ENCODE assay signal across 8 cellular contexts in the genomic region with DNA sequence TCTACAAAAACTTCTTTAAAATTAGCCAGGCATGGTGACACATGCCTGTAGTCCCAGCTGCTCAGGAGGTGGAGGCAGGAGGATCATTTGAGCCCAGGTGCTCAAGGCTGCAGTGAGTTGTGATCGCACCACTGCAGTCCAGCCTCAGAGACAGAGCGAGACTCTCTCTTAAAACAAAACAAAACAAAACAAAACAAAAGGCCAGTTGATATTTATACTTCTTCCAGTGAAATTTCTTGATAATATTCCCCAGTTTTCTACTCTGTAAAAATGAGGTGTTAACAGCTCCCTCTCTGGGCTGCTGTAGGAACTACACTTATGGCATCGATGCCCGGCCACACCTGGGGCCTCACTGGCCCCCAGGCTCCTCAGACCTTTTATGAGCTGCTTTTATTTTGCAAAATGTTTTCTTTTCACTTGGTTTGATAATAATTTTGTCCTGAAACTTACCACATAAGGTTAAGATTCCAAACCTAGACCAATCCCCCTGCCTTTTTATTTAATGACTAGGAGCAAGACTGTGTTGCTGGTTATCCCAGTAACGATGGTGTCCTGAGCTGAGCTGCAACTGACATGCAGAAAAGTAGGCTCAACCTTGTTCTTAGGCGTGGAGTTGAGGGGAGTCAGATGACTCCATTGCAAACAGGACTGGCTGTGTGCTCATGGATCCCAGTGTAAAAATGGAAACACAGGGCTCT. TPM values are rescaled to one million over a fixed set of nuclear protein-coding genes. Genes with fewer than 3 reads are reported as not detected.
DNase-seq lines count a peak whose midpoint lies in the region; ATAC-seq, FAIRE-seq and TF ChIP-seq lines count a peak whose summit lies in the region.

No MANE protein-coding gene starts in this region.

- peak overlapping the region; percentile 32 for H3K4me2 ChIP-seq in keratinocyte (ENCODE audit: control insufficient read depth, extremely low read depth, insufficient read depth, low read depth, low read length)

- peaks cover 12% of the 10 kb centered on the region for H3K79me2 ChIP-seq in keratinocyte (ENCODE audit: control insufficient read depth, insufficient read depth, low read length)

- no peaks in the 10 kb centered on the region; the same call in 1 of the 2 replicates for H3K36me3 ChIP-seq in SJCRH30
- H3K36me3 ChIP-seq in keratinocyte (ENCODE audit: control insufficient read depth in 2 of 2, extremely low read depth in 1 of 2, insufficient read depth in 2 of 2, low read length in 2 of 2): peaks cover 2 to 19% of the 10 kb centered on the region in 2 experiments

- peak overlapping the region; percentile 38; the same call in 1 of the 2 replicates for H3K27ac ChIP-seq in SJCRH30
- peak overlapping the region; percentile 40 for H3K27ac ChIP-seq in keratinocyte (ENCODE audit: control insufficient read depth, insufficient read depth, low read length)

- ATAC-seq in GM21717 (IDR thresholded peaks at IDR 0.05; ENCODE audit: unreplicated experiment) (no peak), HG03135 (IDR thresholded peaks at IDR 0.05; ENCODE audit: unreplicated experiment) (no peak)

- H3K27me3 ChIP-seq in SJCRH30: no peaks in the 10 kb centered on the region
- no peaks in the 10 kb centered on the region for H3K27me3 ChIP-seq in keratinocyte (ENCODE audit: control insufficient read depth, extremely low read depth, insufficient read depth, low read length)

- no peak overlapping the region for H2AFZ ChIP-seq in keratinocyte (ENCODE audit: control insufficient read depth, low read length)

- no peak overlapping the region for H3K9ac ChIP-seq in keratinocyte (ENCODE audit: control insufficient read depth, extremely low read depth, insufficient read depth, low read length)

- dilution Hi-C loops in keratinocyte (cut with MboI; ENCODE audit: extremely low pct_ligation_motif_present, low sequenced_read_pairs): no loop called here

- H3K9me3 ChIP-seq in SJCRH30 (replicated peaks) (no peaks in the 10 kb centered on the region), keratinocyte (ENCODE audit: control insufficient read depth, low read depth, low read length) (no peaks in the 10 kb centered on the region)

- H3K4me1 ChIP-seq in SJCRH30: peaks cover 16% of the 10 kb centered on the region; the same call in 1 of the 2 replicates
- peaks cover 17% of the 10 kb centered on the region for H3K4me1 ChIP-seq in keratinocyte (ENCODE audit: control insufficient read depth, extremely low read depth, insufficient read depth, low read length)

- no peak for FAIRE-seq in keratinocyte (lab: Jason Lieb, UNC)

- peaks cover 2% of the 10 kb centered on the region for H4K20me1 ChIP-seq in keratinocyte (ENCODE audit: control insufficient read depth, extremely low read depth, insufficient read depth, low read length)

- DNase-seq in AG08396 (ENCODE audit: low spot score): peak; percentile 72
- DNase-seq in SJCRH30: peak; percentile 28 to 70
- DNase-seq in astrocyte of the spinal cord (ENCODE audit: low read depth, low spot score): peak; percentile 50
- no peak for DNase-seq in keratinocyte (ENCODE audit: low read depth, low spot score)
- peak; percentile 64 for DNase-seq in stimulated activated CD8-positive, alpha-beta memory T cell treated with anti-CD3 and anti-CD28 coated beads, Interleukin-4, amount 100 ng/mL, for 48 hours

- no peaks in the 10 kb centered on the region for H3K9me1 ChIP-seq in keratinocyte (ENCODE audit: control insufficient read depth, extremely low read depth, insufficient read depth, low read length)

- H3K4me3 ChIP-seq in GM12875 (ENCODE audit: low read depth, low read length) (no peak overlapping the region), SJCRH30 (no peak overlapping the region), astrocyte of the spinal cord (ENCODE audit: low read depth, low read length) (no peak overlapping the region), keratinocyte (ENCODE audit: control insufficient read depth in 2 of 3, extremely low read depth in 1 of 3, insufficient read depth in 2 of 3, low read depth in 1 of 3, low read length in 3 of 3) (no peak overlapping the region)

- TF ChIP-seq CTCF in GM12875 (IDR thresholded peaks at IDR 0.05; ENCODE audit: borderline replicate concordance, insufficient read depth, low read depth, low read length) (peak; percentile 70), astrocyte of the spinal cord (IDR thresholded peaks at IDR 0.05; ENCODE audit: low read depth, low read length) (peak; percentile 81), keratinocyte (optimal IDR thresholded peaks at IDR 0.05 in 1 of 3, IDR thresholded peaks at IDR 0.05 in 1 of 3, conservative IDR thresholded peaks at IDR 0.05 in 1 of 3; ENCODE audit: extremely low read depth in 1 of 3, insufficient read depth in 2 of 3, low read length in 3 of 3) (peak; percentile 61 to 85 (median 73))

- in situ Hi-C loops in astrocyte of the spinal cord (cut with HindIII; ENCODE audit: low sequenced_read_pairs): no loop called here

RNA-seq across cellular contexts. Expression of gene MAPK8IP3, which starts 17.6 kb away (rescaled TPM):
- total RNA-seq in SJCRH30 (2014; rRNA removed; shearing (Covaris generic)): 24.7 and 34.7 TPM in 2 replicates
- 8.3 to 23.3 TPM (median 11.7 TPM) in 3 replicates for polyA plus RNA-seq in keratinocyte
- 12.2 TPM for polyA plus RNA-seq in keratinocyte (2011; ENCODE audit: low read depth)
- polyA plus RNA-seq in keratinocyte (2011; cell fraction: cytosol; rRNA removed): 1.7 and 4.2 TPM in 2 replicates
- 77.9 and 107 TPM in 2 replicates for polyA plus RNA-seq in keratinocyte (2011; cell fraction: nucleus; rRNA removed)
- polyA plus RNA-seq in keratinocyte (2012; ENCODE audit: low replicate concordance): 16.0 and 18.7 TPM in 2 replicates
- 22.4 to 33.9 TPM (median 28.8 TPM) in 3 replicates for polyA minus RNA-seq in keratinocyte
- polyA minus RNA-seq in keratinocyte (2011; cell fraction: cytosol; rRNA and poly(A)+ RNA removed): 13.6 TPM
- polyA minus RNA-seq in keratinocyte (2011; cell fraction: nucleus; rRNA and poly(A)+ RNA removed): 35.7 and 44.6 TPM in 2 replicates

RNA-seq across cellular contexts. Expression of gene JPT2, which starts 45.5 kb away (rescaled TPM):
- total RNA-seq in SJCRH30 (2014; rRNA removed; shearing (Covaris generic)): 83.4 and 87.4 TPM in 2 replicates
- 108 to 198 TPM (median 166 TPM) in 3 replicates for polyA plus RNA-seq in keratinocyte
- 134 TPM for polyA plus RNA-seq in keratinocyte (2011; ENCODE audit: low read depth)
- 92.6 and 124 TPM in 2 replicates for polyA plus RNA-seq in keratinocyte (2011; cell fraction: cytosol; rRNA removed)
- polyA plus RNA-seq in keratinocyte (2011; cell fraction: nucleus; rRNA removed): 76.0 and 90.7 TPM in 2 replicates
- 46.4 and 131 TPM in 2 replicates for polyA plus RNA-seq in keratinocyte (2012; ENCODE audit: low replicate concordance)
- polyA minus RNA-seq in keratinocyte: 67.2 to 91.0 TPM (median 76.4 TPM) in 3 replicates
- 88.4 TPM for polyA minus RNA-seq in keratinocyte (2011; cell fraction: cytosol; rRNA and poly(A)+ RNA removed)
- 33.7 and 62.7 TPM in 2 replicates for polyA minus RNA-seq in keratinocyte (2011; cell fraction: nucleus; rRNA and poly(A)+ RNA removed)

RNA-seq across cellular contexts. Expression of gene NME3, which starts 47.7 kb away (rescaled TPM):
- 1.2 and 1.6 TPM in 2 replicates for total RNA-seq in SJCRH30 (2014; rRNA removed; shearing (Covaris generic))
- polyA plus RNA-seq in keratinocyte: 9.8 to 32.7 TPM (median 10.1 TPM) in 3 replicates
- polyA plus RNA-seq in keratinocyte (2011; ENCODE audit: low read depth): 23.5 TPM
- polyA plus RNA-seq in keratinocyte (2011; cell fraction: cytosol; rRNA removed): 5.8 and 20.4 TPM in 2 replicates
- polyA plus RNA-seq in keratinocyte (2011; cell fraction: nucleus; rRNA removed): 32.0 and 47.3 TPM in 2 replicates
- 22.5 and 26.7 TPM in 2 replicates for polyA plus RNA-seq in keratinocyte (2012; ENCODE audit: low replicate concordance)
- polyA minus RNA-seq in keratinocyte: 2.3 to 4.5 TPM (median 2.5 TPM) in 3 replicates
- polyA minus RNA-seq in keratinocyte (2011; cell fraction: cytosol; rRNA and poly(A)+ RNA removed): 34.9 TPM
- 5.4 and 9.2 TPM in 2 replicates for polyA minus RNA-seq in keratinocyte (2011; cell fraction: nucleus; rRNA and poly(A)+ RNA removed)

RNA-seq across cellular contexts. Expression of gene EME2, which starts 49.0 kb away (rescaled TPM):
- total RNA-seq in SJCRH30 (2014; rRNA removed; shearing (Covaris generic)): 3.6 and 5.2 TPM in 2 replicates
- 6.3 to 19.3 TPM (median 7.6 TPM) in 3 replicates for polyA plus RNA-seq in keratinocyte
- 1.2 TPM for polyA plus RNA-seq in keratinocyte (2011; ENCODE audit: low read depth)
- 3.6 and 6.8 TPM in 2 replicates for polyA plus RNA-seq in keratinocyte (2011; cell fraction: cytosol; rRNA removed)
- polyA plus RNA-seq in keratinocyte (2011; cell fraction: nucleus; rRNA removed): 51.2 and 73.5 TPM in 2 replicates
- 3.9 and 6.8 TPM in 2 replicates for polyA plus RNA-seq in keratinocyte (2012; ENCODE audit: low replicate concordance)
- 4.5 to 6.7 TPM (median 5.7 TPM) in 3 replicates for polyA minus RNA-seq in keratinocyte
- polyA minus RNA-seq in keratinocyte (2011; cell fraction: cytosol; rRNA and poly(A)+ RNA removed): 11.9 TPM
- 22.3 and 23.7 TPM in 2 replicates for polyA minus RNA-seq in keratinocyte (2011; cell fraction: nucleus; rRNA and poly(A)+ RNA removed)

RNA-seq across cellular contexts. Expression of gene MRPS34, which starts 49.3 kb away (rescaled TPM):
- 55.3 and 60.7 TPM in 2 replicates for total RNA-seq in SJCRH30 (2014; rRNA removed; shearing (Covaris generic))
- 62.9 to 74.3 TPM (median 68.0 TPM) in 3 replicates for polyA plus RNA-seq in keratinocyte
- polyA plus RNA-seq in keratinocyte (2011; ENCODE audit: low read depth): 53.0 TPM
- polyA plus RNA-seq in keratinocyte (2011; cell fraction: cytosol; rRNA removed): 39.4 and 75.2 TPM in 2 replicates
- polyA plus RNA-seq in keratinocyte (2011; cell fraction: nucleus; rRNA removed): 30.1 and 35.3 TPM in 2 replicates
- 58.2 and 99.4 TPM in 2 replicates for polyA plus RNA-seq in keratinocyte (2012; ENCODE audit: low replicate concordance)
- polyA minus RNA-seq in keratinocyte: 16.9 to 21.9 TPM (median 17.0 TPM) in 3 replicates
- 75.8 TPM for polyA minus RNA-seq in keratinocyte (2011; cell fraction: cytosol; rRNA and poly(A)+ RNA removed)
- polyA minus RNA-seq in keratinocyte (2011; cell fraction: nucleus; rRNA and poly(A)+ RNA removed): 11.4 and 12.8 TPM in 2 replicates
